In genomic region chr5:58224661-58225060, GRCh38 we compare ENCODE assay signal across 20 cellular contexts.
"Had no signal": no experiment of that assay in that cellular context is flagged by ENCODE, and none has a peak within 500 bp of the region (broad histone marks: within the 10 kb centered on the region; RNA-seq: fewer than 3 reads in every experiment).

No MANE protein-coding gene starts in this region.

- H3K79me2 ChIP-seq: hepatocyte had no signal

- H3K27ac ChIP-seq: hepatocyte, neural progenitor cell, testis, upper lobe of right lung had no signal

- ATAC-seq: left cardiac atrium; naive thymus-derived CD4-positive, alpha-beta T cell; stimulated activated naive B cell treated with anti-CD40 and anti-IgM and Interleukin-4, amounts not matched to agents 10 μg/mL and 1 μg/mL and 100 μg/mL, for 72 hours; upper lobe of right lung; WTC11 had no signal

- H3K27me3 ChIP-seq: hepatocyte, neural progenitor cell, testis, upper lobe of right lung had no signal

- DNase-seq: activated CD4-positive, alpha-beta T cell treated with anti-CD3 and anti-CD28 coated beads for 4 hours; activated CD4-positive, alpha-beta T cell treated with anti-CD3 and anti-CD28 coated beads, Interleukin-2, amount 50 U/mL, for 48 hours; activated naive CD4-positive, alpha-beta T cell treated with Interleukin-2 at 50 U/mL for 16 hours; activated naive CD8-positive, alpha-beta T cell treated with anti-CD3 and anti-CD28 coated beads for 36 hours; activated T-cell treated with anti-CD3 and anti-CD28 coated beads, Interleukin-2, amount 50 U/mL, for 48 hours; amniotic stem cell; effector CD4-positive, alpha-beta T cell; erythroblast; glutamatergic neuron; left cardiac atrium; naive thymus-derived CD4-positive, alpha-beta T cell; stimulated activated CD4-positive, alpha-beta T cell treated with anti-CD3 and anti-CD28 coated beads, Interleukin-2, amount 100 ng/mL, for 48 hours; stimulated activated CD8-positive, alpha-beta memory T cell treated with anti-CD3 and anti-CD28 coated beads, Interleukin-4, amount 100 ng/mL, for 48 hours; stimulated activated naive B cell treated with anti-CD40 and anti-IgM and Interleukin-4, amounts not matched to agents 10 μg/mL and 1 μg/mL and 100 μg/mL, for 72 hours; T-helper 9 cell; testis; upper lobe of right lung had no signal

- H3K4me2 ChIP-seq: hepatocyte, neural progenitor cell had no signal

- H2AFZ ChIP-seq: hepatocyte, neural progenitor cell had no signal

- H3K4me1 ChIP-seq: neural progenitor cell, testis, upper lobe of right lung had no signal

- H3K9me3 ChIP-seq: testis, upper lobe of right lung had no signal

- H3K4me3 ChIP-seq: hepatocyte, neural progenitor cell, testis, upper lobe of right lung had no signal

- H3K9ac ChIP-seq: neural progenitor cell had no signal

- H3K36me3 ChIP-seq: neural progenitor cell, upper lobe of right lung had no signal
